In genomic region chr21:46667735-46668380, GRCh38 we compare ENCODE assay signal across 8 cellular contexts. TPM values are rescaled to one million over a fixed set of nuclear protein-coding genes. Genes with fewer than 3 reads are reported as not detected.
DNase-seq lines count a peak whose midpoint lies in the region; ATAC-seq, FAIRE-seq and TF ChIP-seq lines count a peak whose summit lies in the region.

No MANE protein-coding gene starts in this region.

- BruUV-seq in HepG2 (replicated peaks; lab: Mats Ljungman, UMichigan), result no TSS peak

- POLR2A ChIA-PET in A549 (lab: Yijun Ruan, JAX) (no interaction called here), HepG2 (lab: Yijun Ruan, JAX) (interaction anchor here (0.8 to 1.1 kb wide), 2 partner anchors 32 to 86 kb away, joined by 4 to 6 read pairs; partner anchors contain the start of gene PRMT2)

- TF ChIP-seq CTCF in A549 (IDR thresholded peaks at IDR 0.05), result no peak
- no peak for TF ChIP-seq CTCF in cardiac fibroblast (IDR thresholded peaks at IDR 0.05; ENCODE audit: low read depth, low read length)
- TF ChIP-seq CTCF in HepG2 (CRISPR knock-in tag; IDR thresholded peaks at IDR 0.05), result peak; percentile 19; the same call in 1 of the 2 replicates
- TF ChIP-seq CTCF in transverse colon (IDR thresholded peaks at IDR 0.05), result no peak

- H3K27ac ChIP-seq in A549 (peak overlapping the region; percentile 48 to 90), HepG2 (ENCODE audit: extremely low read length, insufficient read depth, low read length) (peak overlapping the region; percentile 49), transverse colon (no peak overlapping the region)

- TF ChIP-seq POLR2A in A549 (IDR thresholded peaks at IDR 0.05; ENCODE audit: low read length), result peak; percentile 4
- peak; percentile 27 to 53; a peak in 2 of 4 replicates for TF ChIP-seq POLR2A in HepG2 (IDR thresholded peaks at IDR 0.05; ENCODE audit: insufficient read depth in 1 of 2, low read depth in 2 of 2, low read length in 2 of 2)
- no peak for TF ChIP-seq POLR2A in transverse colon (IDR thresholded peaks at IDR 0.05)

- TF ChIP-seq RAD21 in A549 (conservative IDR thresholded peaks at IDR 0.05 in 1 of 2, IDR thresholded peaks at IDR 0.05 in 1 of 2) (no peak), HepG2 (CRISPR knock-in tag; IDR thresholded peaks at IDR 0.05) (no peak)

- CTCF ChIA-PET in A549 (lab: Yijun Ruan, JAX) (no interaction called here), HepG2 (lab: Yijun Ruan, JAX; ENCODE audit: low intra/inter-chr PET ratio, low total read pairs) (no interaction called here)

- TF ChIP-seq EP300 in A549 (IDR thresholded peaks at IDR 0.05), result no peak
- TF ChIP-seq EP300 in HepG2 (IDR thresholded peaks at IDR 0.05; ENCODE audit: low read depth in 2 of 2, low read length in 2 of 2), result no peak
- no peak for TF ChIP-seq EP300 in HepG2 (CRISPR knock-in tag; IDR thresholded peaks at IDR 0.05; ENCODE audit: borderline replicate concordance)
- TF ChIP-seq EP300 in transverse colon (IDR thresholded peaks at IDR 0.05; ENCODE audit: low read depth), result no peak

- H3K9ac ChIP-seq in HepG2 (ENCODE audit: insufficient read depth, low read depth, low read length), result peak overlapping the region; percentile 69

- in situ Hi-C loops in HepG2 (cut with HindIII; ENCODE audit: extremely low pct_ligation_motif_present, low pct_unique_long_range_greater_than_20kb) (no loop called here), transverse colon (cut with MboI; ENCODE audit: low pct_ligation_motif_present in 1 of 4, low pct_unique_long_range_greater_than_20kb in 1 of 4, low sequenced_read_pairs in 3 of 4) (no loop called here)

- FAIRE-seq in A549 (lab: Jason Lieb, UNC), result no peak
- FAIRE-seq in HepG2 (lab: Jason Lieb, UNC), result no peak

- no peaks in the 10 kb centered on the region for H4K20me1 ChIP-seq in HepG2 (ENCODE audit: insufficient read depth, low read length)

- no peaks in the 10 kb centered on the region; a peak in 2 of 5 replicates for H3K27me3 ChIP-seq in HepG2 (ENCODE audit: control insufficient read depth in 1 of 2, insufficient read depth in 2 of 2, low read length in 2 of 2)
- H3K27me3 ChIP-seq in transverse colon, result peaks cover 29% of the 10 kb centered on the region

- peak; percentile 75 to 86 for ATAC-seq in A549
- peak; percentile 84 for ATAC-seq in HepG2
- no peak for ATAC-seq in HG03521 (IDR thresholded peaks at IDR 0.05; ENCODE audit: unreplicated experiment)

- H2AFZ ChIP-seq in HepG2 (ENCODE audit: low read length), result peak overlapping the region; percentile 23

- DNase-seq in A549 (ENCODE audit: low read depth in 1 of 2, low spot score in 1 of 2) (peak in 1 of 2 experiments; percentile 57), NCI-H526 (lab: John Stamatoyannopoulos, UW) (peak; percentile 38 to 78), cardiac fibroblast (ENCODE audit: low read depth in 2 of 2) (peak; percentile 30 to 44), HepG2 (ENCODE audit: low spot score) (peak; percentile 14), transverse colon (no peak), GM19238 (ENCODE audit: insufficient read length, low spot score) (no peak)

- H3K36me3 ChIP-seq in HepG2 (replicated peaks in 1 of 2; ENCODE audit: control insufficient read depth in 1 of 2, insufficient read depth in 2 of 2, low read length in 2 of 2) (peaks cover 4 to 6% of the 10 kb centered on the region in 2 experiments; a peak in 3 of 5 replicates), transverse colon (no peaks in the 10 kb centered on the region)

- peak overlapping the region; percentile 71 for H3K4me2 ChIP-seq in A549
- peak overlapping the region; percentile 95 for H3K4me2 ChIP-seq in HepG2 (ENCODE audit: low read depth, low read length)

- H3K4me1 ChIP-seq in A549 (no peaks in the 10 kb centered on the region), HepG2 (ENCODE audit: insufficient read depth, low read length) (peaks cover 5% of the 10 kb centered on the region), transverse colon (peaks cover 8 to 17% (median 14%) of the 10 kb centered on the region in 4 donors)

- H3K79me2 ChIP-seq in HepG2 (ENCODE audit: insufficient read depth, low read length), result no peaks in the 10 kb centered on the region

- WGBS in A549 (ENCODE audit: missing lambda C conversion rate), result 2% methylated on average over 17 of the region's 55 CpGs
- WGBS in HepG2 (ENCODE audit: low lambda C conversion rate), result 2% methylated on average over 7 of the region's 55 CpGs
- WGBS in transverse colon (ENCODE audit: low coverage in 1 of 2), 2 donors, result 2% methylated on average over 47 of the region's 55 CpGs; no CpG with 5 or more reads in 1 of the 2 donors

- intact Hi-C loops in HepG2 (cut with micrococcal nuclease; ENCODE audit: unreplicated experiment) (no loop called here), transverse colon (cut with DNase I; ENCODE audit: low total_unique reads) (no loop called here)

- peak overlapping the region; percentile 57 for H3K4me3 ChIP-seq in A549
- peak overlapping the region; percentile 58 for H3K4me3 ChIP-seq in GM08714 (ENCODE audit: low read length)
- H3K4me3 ChIP-seq in cardiac fibroblast (replicated peaks in 1 of 2; ENCODE audit: low read depth in 2 of 2, low read length in 2 of 2), result peak overlapping the region; percentile 59 to 61
- H3K4me3 ChIP-seq in HepG2 (replicated peaks in 1 of 3; ENCODE audit: insufficient read depth in 1 of 3, low read depth in 2 of 3, low read length in 3 of 3), result peak overlapping the region; percentile 63 to 87 (median 81)
- H3K4me3 ChIP-seq in transverse colon, result peak overlapping the region in 3 of 4 donors; percentile 19 to 51 (median 31)

- no peaks in the 10 kb centered on the region for H3K9me3 ChIP-seq in A549
- no peaks in the 10 kb centered on the region for H3K9me3 ChIP-seq in HepG2 (ENCODE audit: low read length)
- H3K9me3 ChIP-seq in transverse colon, result no peaks in the 10 kb centered on the region

TF ChIP-seq in A549, 52 proteins besides CTCF, POLR2A, EP300 and RAD21 (continues in another document):
- TF ChIP-seq RNF2 (IDR thresholded peaks at IDR 0.05; ENCODE audit: borderline replicate concordance, low read depth) (no peak), EHF (CRISPR knock-in tag; IDR thresholded peaks at IDR 0.05) (no peak), FOSL2 (IDR thresholded peaks at IDR 0.05) (no peak), FOSL2 (CRISPR knock-in tag; IDR thresholded peaks at IDR 0.05) (no peak), SMC3 (IDR thresholded peaks at IDR 0.05) (no peak), NPAS2 (CRISPR knock-in tag; IDR thresholded peaks at IDR 0.05; ENCODE audit: borderline replicate concordance) (no peak)
- TF ChIP-seq, protein P1, sequence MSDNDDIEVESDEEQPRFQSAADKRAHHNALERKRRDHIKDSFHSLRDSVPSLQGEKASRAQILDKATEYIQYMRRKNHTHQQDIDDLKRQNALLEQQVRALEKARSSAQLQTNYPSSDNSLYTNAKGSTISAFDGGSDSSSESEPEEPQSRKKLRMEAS (IDR thresholded peaks at IDR 0.05), result peak; percentile 70

TF ChIP-seq in HepG2, 621 proteins besides CTCF, POLR2A, EP300 and RAD21 (continues in another document):
- TF ChIP-seq SAP130 (CRISPR knock-in tag; IDR thresholded peaks at IDR 0.05; ENCODE audit: low read depth) (peak; percentile 31), ZMYM4 (CRISPR knock-in tag; IDR thresholded peaks at IDR 0.05) (no peak), XBP1 (CRISPR knock-in tag; IDR thresholded peaks at IDR 0.05) (no peak), TRAFD1 (CRISPR knock-in tag; IDR thresholded peaks at IDR 0.05; ENCODE audit: borderline replicate concordance) (no peak)

RNA-seq across cellular contexts. Expression of gene PRMT2, which starts 32.4 kb away (rescaled TPM):
- polyA plus RNA-seq in A549 (2011; rRNA removed), result 64.1 and 69.2 TPM in 2 replicates
- polyA plus RNA-seq in A549 (2012; cell fraction: cytosol; rRNA removed), result 92.9 and 109 TPM in 2 replicates
- polyA plus RNA-seq in A549 (2012; cell fraction: nucleus; rRNA removed), result 63.8 and 71.4 TPM in 2 replicates
- polyA plus RNA-seq in A549 (2017; fragmentation: RNase III; extraction: RNeasy Plus Mini Kit Qiagen cat#74134 plus additional on column Dnase treatment), result 68.8 to 75.3 TPM (median 75.1 TPM) in 3 replicates
- 38.9 and 46.1 TPM in 2 replicates for polyA minus RNA-seq in A549 (2011; rRNA and poly(A)+ RNA removed)
- total RNA-seq in HepG2 (2016; rRNA removed; fragmentation: Illumina TruSeq; extraction: Trizol), result 54.4 and 63.3 TPM in 2 replicates
- total RNA-seq in HepG2 (2016; cell fraction: cytosol; rRNA removed; fragmentation: Illumina TruSeq; extraction: Trizol; ENCODE audit: low read depth), result 77.4 and 86.8 TPM in 2 replicates
- 53.4 and 57.4 TPM in 2 replicates for total RNA-seq in HepG2 (2016; cell fraction: insoluble cytoplasmic fraction; rRNA removed; fragmentation: Illumina TruSeq; extraction: Trizol)
- 107 and 119 TPM in 2 replicates for total RNA-seq in HepG2 (2016; cell fraction: membrane; rRNA removed; fragmentation: Illumina TruSeq; extraction: Trizol)
- total RNA-seq in HepG2 (2016; cell fraction: nucleus; rRNA removed; fragmentation: Illumina TruSeq; extraction: Trizol), result 30.5 and 39.1 TPM in 2 replicates
- polyA plus RNA-seq in HepG2 (2011; rRNA removed), result 75.9 and 78.8 TPM in 2 replicates
- polyA plus RNA-seq in HepG2 (2011; cell fraction: cytosol; rRNA removed), result 94.5 and 113 TPM in 2 replicates
- polyA plus RNA-seq in HepG2 (2011; cell fraction: nucleus; rRNA removed), result 103 and 105 TPM in 2 replicates
- polyA plus RNA-seq in HepG2 (2012), result 35.7 and 48.7 TPM in 2 replicates
- polyA plus RNA-seq in HepG2 (2016; cell fraction: cytosol; fragmentation: Illumina TruSeq; extraction: Trizol; ENCODE audit: low read depth), result 112 and 134 TPM in 2 replicates
- 63.9 and 73.9 TPM in 2 replicates for polyA plus RNA-seq in HepG2 (2016; cell fraction: insoluble cytoplasmic fraction; fragmentation: Illumina TruSeq; extraction: Trizol; ENCODE audit: low read depth)
- polyA plus RNA-seq in HepG2 (2016; cell fraction: membrane; fragmentation: Illumina TruSeq; extraction: Trizol; ENCODE audit: low read depth), result 114 and 126 TPM in 2 replicates
- 61.2 and 66.3 TPM in 2 replicates for polyA plus RNA-seq in HepG2 (2016; cell fraction: nucleus; fragmentation: Illumina TruSeq; extraction: Trizol; ENCODE audit: insufficient read depth, low read depth)
- polyA minus RNA-seq in HepG2 (2011; rRNA and poly(A)+ RNA removed; ENCODE audit: low replicate concordance), result 63.7 and 112 TPM in 2 replicates
- 25.9 and 26.0 TPM in 2 replicates for polyA minus RNA-seq in HepG2 (2011; cell fraction: cytosol; rRNA and poly(A)+ RNA removed)
- polyA minus RNA-seq in HepG2 (2011; cell fraction: nucleus; rRNA and poly(A)+ RNA removed), result 50.1 and 53.1 TPM in 2 replicates
- 100 to 1,000 TPM in 2 of 4 donors, 10 to 100 TPM in 2; 80.4 to 112 (median 96.2) TPM for total RNA-seq in transverse colon

Comparison
In these comparisons a context has a peak if more than half of its experiments do, and no peak if none do; other contexts are left out.
1. DNase-seq: peak in NCI-H526 (2 of 2), cardiac fibroblast (2 of 2) and HepG2 (single experiment); none in transverse colon (single experiment) and GM19238 (single experiment).
2. H3K27ac ChIP-seq: peak in A549 (2 of 2) and HepG2 (single experiment); none in transverse colon (0 of 4).
3. H3K4me3 ChIP-seq: peak in every context shown above with its lines; median percentile 81 in HepG2; 60 in cardiac fibroblast; 58 in GM08714; 57 in A549; 31 in transverse colon.